In genomic region chr2:24009680-24010476, GRCh38 we compare ENCODE assay signal across 10 cellular contexts. TPM values are rescaled to one million over a fixed set of nuclear protein-coding genes. Genes with fewer than 3 reads are reported as not detected.
DNase-seq lines count a peak whose midpoint lies in the region; ATAC-seq, FAIRE-seq and TF ChIP-seq lines count a peak whose summit lies in the region.
"Had no signal": no experiment of that assay in that cellular context is flagged by ENCODE, and none has a peak within 500 bp of the region (broad histone marks: within the 10 kb centered on the region; RNA-seq: fewer than 3 reads in every experiment).

A gene with protein sequence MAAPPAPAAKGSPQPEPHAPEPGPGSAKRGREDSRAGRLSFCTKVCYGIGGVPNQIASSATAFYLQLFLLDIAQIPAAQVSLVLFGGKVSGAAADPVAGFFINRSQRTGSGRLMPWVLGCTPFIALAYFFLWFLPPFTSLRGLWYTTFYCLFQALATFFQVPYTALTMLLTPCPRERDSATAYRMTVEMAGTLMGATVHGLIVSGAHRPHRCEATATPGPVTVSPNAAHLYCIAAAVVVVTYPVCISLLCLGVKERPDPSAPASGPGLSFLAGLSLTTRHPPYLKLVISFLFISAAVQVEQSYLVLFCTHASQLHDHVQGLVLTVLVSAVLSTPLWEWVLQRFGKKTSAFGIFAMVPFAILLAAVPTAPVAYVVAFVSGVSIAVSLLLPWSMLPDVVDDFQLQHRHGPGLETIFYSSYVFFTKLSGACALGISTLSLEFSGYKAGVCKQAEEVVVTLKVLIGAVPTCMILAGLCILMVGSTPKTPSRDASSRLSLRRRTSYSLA (plus strand): TSS chr2:24010085. CDS start chr2:24010097, 12 bp downstream.

- no peak for FAIRE-seq in RCC 7860 (lab: Jason Lieb, UNC)
- FAIRE-seq in kidney (lab: Jason Lieb, UNC): no peak

- H3K4me3 ChIP-seq in lung: no peak within 1 kb of the TSS
- H3K4me3 ChIP-seq in upper lobe of left lung: peak within 1 kb of the TSS; percentile 0 to 46 (median 36)
- H3K4me3 ChIP-seq in kidney (ENCODE audit: low read length in 2 of 2): no peak within 1 kb of the TSS

- no peak within 1 kb of the TSS for H3K4me3 Mint-ChIP-seq in activated CD8-positive, alpha-beta memory T cell treated with anti-CD3 and anti-CD28 coated beads, Interleukin-2, amount 10 ng/mL, durations not matched to agents 7 days and 5 days
- H3K4me3 Mint-ChIP-seq: activated B cell treated with CpG ODN at 0.5 μM for 24 hours had no signal

- H3K36me3 ChIP-seq in lung (ENCODE audit: control insufficient read depth in 2 of 2, insufficient read depth in 2 of 2, low read length in 2 of 2) (no peaks in the 10 kb centered on the region), upper lobe of left lung (no peaks in the 10 kb centered on the region), kidney (ENCODE audit: control insufficient read depth in 1 of 2, insufficient read depth in 2 of 2, low read length in 2 of 2) (no peaks in the 10 kb centered on the region)

- no peak within 1 kb of the TSS for H3K9ac ChIP-seq in kidney (ENCODE audit: low read length in 2 of 2)

- ATAC-seq in activated CD8-positive, alpha-beta memory T cell treated with anti-CD3 and anti-CD28 coated beads, Interleukin-2, amount 10 ng/mL, durations not matched to agents 7 days and 5 days: peak; percentile 52
- ATAC-seq in lung (ENCODE audit: insufficient read depth, low FRiP score) (peak; percentile 30), upper lobe of left lung (ENCODE audit: low FRiP score in 2 of 2) (peak in 1 of 2 donors; percentile 51)

- intact Hi-C loops in kidney (cut with DNase I): no loop called here

- CTCF ChIA-PET in activated CD8-positive, alpha-beta memory T cell treated with anti-CD3 and anti-CD28 coated beads, Interleukin-2, amount 10 ng/mL, durations not matched to agents 7 days and 5 days (lab: Charles Lee): no interaction called here

- H3K9me3 Mint-ChIP-seq in activated CD8-positive, alpha-beta memory T cell treated with anti-CD3 and anti-CD28 coated beads, Interleukin-2, amount 10 ng/mL, durations not matched to agents 7 days and 5 days (ENCODE audit: low read depth): no peaks in the 10 kb centered on the region
- H3K9me3 Mint-ChIP-seq: activated B cell treated with CpG ODN at 0.5 μM for 24 hours had no signal

- H3K27me3 ChIP-seq in lung (ENCODE audit: control insufficient read depth, insufficient read depth): no peaks in the 10 kb centered on the region
- peaks cover 0 to 23% (median 14%) of the 10 kb centered on the region in 4 donors for H3K27me3 ChIP-seq in upper lobe of left lung

- no peak within 1 kb of the TSS for H3K27ac Mint-ChIP-seq in activated CD8-positive, alpha-beta memory T cell treated with anti-CD3 and anti-CD28 coated beads, Interleukin-2, amount 10 ng/mL, durations not matched to agents 7 days and 5 days
- H3K27ac Mint-ChIP-seq: activated B cell treated with CpG ODN at 0.5 μM for 24 hours had no signal

- WGBS in lung, 2 donors: 3% methylated on average over 75 of the region's 75 CpGs
- 4 to 14% methylated on average over 9 to 46 of the region's 75 CpGs for WGBS in upper lobe of left lung, 2 donors

- H3K27me3 Mint-ChIP-seq in activated CD8-positive, alpha-beta memory T cell treated with anti-CD3 and anti-CD28 coated beads, Interleukin-2, amount 10 ng/mL, durations not matched to agents 7 days and 5 days: peaks cover 38% of the 10 kb centered on the region

- peaks cover 9% of the 10 kb centered on the region for H3K4me1 Mint-ChIP-seq in activated CD8-positive, alpha-beta memory T cell treated with anti-CD3 and anti-CD28 coated beads, Interleukin-2, amount 10 ng/mL, durations not matched to agents 7 days and 5 days
- H3K4me1 Mint-ChIP-seq: activated B cell treated with CpG ODN at 0.5 μM for 24 hours had no signal

- no peak for TF ChIP-seq POLR2A in upper lobe of left lung (IDR thresholded peaks at IDR 0.05)

- H3K27ac ChIP-seq in lung (ENCODE audit: low read depth in 1 of 2, low read length in 1 of 2) (no peak within 1 kb of the TSS), upper lobe of left lung (no peak within 1 kb of the TSS), kidney (ENCODE audit: low read depth in 2 of 2, low read length in 2 of 2) (no peak within 1 kb of the TSS)

- no peaks in the 10 kb centered on the region for H3K36me3 Mint-ChIP-seq in activated CD8-positive, alpha-beta memory T cell treated with anti-CD3 and anti-CD28 coated beads, Interleukin-2, amount 10 ng/mL, durations not matched to agents 7 days and 5 days

- peaks cover 0 to 13% of the 10 kb centered on the region in 2 donors for H3K4me1 ChIP-seq in lung (ENCODE audit: control insufficient read depth in 2 of 2, insufficient read depth in 2 of 2, low read length in 2 of 2)
- H3K4me1 ChIP-seq in upper lobe of left lung: peaks cover 10 to 13% (median 12%) of the 10 kb centered on the region in 4 donors
- H3K4me1 ChIP-seq in kidney (ENCODE audit: control insufficient read depth in 1 of 2, insufficient read depth in 1 of 2, low read depth in 1 of 2, low read length in 2 of 2): peaks cover 0 to 2% of the 10 kb centered on the region in 2 donors

- DNase-seq in activated CD8-positive, alpha-beta memory T cell treated with anti-CD3 and anti-CD28 coated beads, Interleukin-2, amount 10 ng/mL, durations not matched to agents 7 days and 5 days: no peak
- no peak for DNase-seq in activated CD8-positive, alpha-beta memory T cell treated with anti-CD3 and anti-CD28 coated beads, Interleukin-2, amount 50 U/mL, for 4 hours
- peak; percentile 57 for DNase-seq in ecto neural progenitor cell (ENCODE audit: low spot score)
- DNase-seq in lung (ENCODE audit: low spot score): no peak
- DNase-seq in upper lobe of left lung: peak in 1 of 2 donors; percentile 84
- no peak for DNase-seq in RCC 7860 (ENCODE audit: low spot score)
- no peak for DNase-seq in kidney
- no peak for DNase-seq in stimulated activated naive CD4-positive, alpha-beta T cell (lab: John Stamatoyannopoulos, UW)
- DNase-seq: activated B cell treated with CpG ODN at 0.5 μM for 24 hours, midbrain had no signal

- no peak for TF ChIP-seq CTCF in lung (IDR thresholded peaks at IDR 0.05; ENCODE audit: control extremely low read depth, extremely low read depth)
- no peak for TF ChIP-seq CTCF in upper lobe of left lung (IDR thresholded peaks at IDR 0.05)
- no peak for TF ChIP-seq CTCF in kidney (IDR thresholded peaks at IDR 0.05; ENCODE audit: borderline replicate concordance, extremely low read depth, insufficient read depth)

- TF ChIP-seq EP300 in upper lobe of left lung (IDR thresholded peaks at IDR 0.05): no peak

- H3K9me3 ChIP-seq in lung (ENCODE audit: control insufficient read depth in 2 of 2, insufficient read depth in 1 of 2, low read length in 1 of 2) (peaks cover 0 to 7% of the 10 kb centered on the region in 2 donors), upper lobe of left lung (no peaks in the 10 kb centered on the region), kidney (ENCODE audit: control insufficient read depth in 1 of 2, low read length in 2 of 2) (no peaks in the 10 kb centered on the region)

RNA-seq across cellular contexts. Expression of the gene that starts here (rescaled TPM):
- not detected for total RNA-seq in activated CD8-positive, alpha-beta memory T cell treated with anti-CD3 and anti-CD28 coated beads, Interleukin-2, amount 10 ng/mL, durations not matched to agents 7 days and 5 days
- total RNA-seq in lung: 1 to 10 TPM in 1 of 2 donors, under 1 TPM in 1; 0.89 to 2.3 TPM
- under 1 TPM; 0.18 to 0.58 TPM for polyA plus RNA-seq in lung
- 1 to 10 TPM in 1 of 6 donors, under 1 TPM in 4, not detected in 1; 0.40 to 1.8 (median 0.76) TPM for total RNA-seq in upper lobe of left lung
- 0.54 TPM for total RNA-seq in kidney
- not detected for polyA plus RNA-seq in kidney (ENCODE audit: insufficient read depth, low read depth, low replicate concordance)
- total RNA-seq: activated B cell treated with CpG ODN at 0.5 μM for 24 hours had no signal

Comparison
In these comparisons a context has a peak if more than half of its experiments do, and no peak if none do; other contexts are left out.
1. Peak in ATAC-seq in activated CD8-positive, alpha-beta memory T cell treated with anti-CD3 and anti-CD28 coated beads, Interleukin-2, amount 10 ng/mL, durations not matched to agents 7 days and 5 days; RNA of the gene not detected or under 1 TPM.
2. H3K4me3 ChIP-seq: peak in upper lobe of left lung (4 of 4); none in lung (single experiment) and kidney (0 of 2).